18 cellular contexts compared by ENCODE assay signal in genomic region chr16:24007934-24008333, GRCh38.
"Had no signal": no experiment of that assay in that cellular context is flagged by ENCODE, and none has a peak within 500 bp of the region (broad histone marks: within the 10 kb centered on the region; RNA-seq: fewer than 3 reads in every experiment).

No MANE protein-coding gene starts in this region.

- H3K36me3 ChIP-seq: heart left ventricle, sigmoid colon had no signal

- H3K36me3 Mint-ChIP-seq: WTC11 had no signal

- H3K9me3 Mint-ChIP-seq: activated naive CD4-positive, alpha-beta T cell treated with anti-CD3 and anti-CD28 coated beads, Interleukin-2, amount 10 ng/mL, durations not matched to agents 7 days and 5 days; WTC11 had no signal

- H3K27ac ChIP-seq: heart left ventricle, sigmoid colon had no signal

- H3K27ac Mint-ChIP-seq: activated naive CD4-positive, alpha-beta T cell treated with anti-CD3 and anti-CD28 coated beads, Interleukin-2, amount 10 ng/mL, durations not matched to agents 7 days and 5 days; WTC11 had no signal

- H3K9me3 ChIP-seq: heart left ventricle, sigmoid colon had no signal

- H3K4me3 ChIP-seq: heart left ventricle, sigmoid colon, smooth muscle cell had no signal

- H3K27me3 ChIP-seq: sigmoid colon had no signal

- ATAC-seq: activated CD4-positive, alpha-beta T cell treated with anti-CD3 and anti-CD28 coated beads for 36 hours; heart left ventricle; left ventricle myocardium superior; WTC11 had no signal

- DNase-seq: activated CD4-positive, alpha-beta T cell treated with anti-CD3 and anti-CD28 coated beads for 36 hours; activated CD4-positive, alpha-beta T cell treated with anti-CD3 and anti-CD28 coated beads, Interleukin-2, amount 50 U/mL, for 4 hours; activated effector memory CD4-positive, alpha-beta T cell treated with anti-CD3 and anti-CD28 coated beads, Interleukin-2, amount 50 U/mL, for 16 hours; activated naive CD4-positive, alpha-beta T cell treated with anti-CD3 and anti-CD28 coated beads, Interleukin-2, amount 10 ng/mL, durations not matched to agents 7 days and 5 days; activated T-cell treated with anti-CD3 and anti-CD28 coated beads, Interleukin-2, amount 50 U/mL, for 48 hours; amygdala; cortex of kidney; heart left ventricle; left ventricle myocardium superior; mammary epithelial cell; occipital lobe; sigmoid colon; stimulated activated CD4-positive, alpha-beta T cell treated with anti-CD3 and anti-CD28 coated beads, Interleukin-15, amount 100 ng/mL, for 24 hours; stimulated activated naive CD4-positive, alpha-beta T cell treated with Interleukin-2 at 50 U/mL for 16 hours; T-helper 1 cell; T1000 had no signal

- H3K4me3 Mint-ChIP-seq: activated CD4-positive, alpha-beta T cell treated with anti-CD3 and anti-CD28 coated beads for 36 hours; activated naive CD4-positive, alpha-beta T cell treated with anti-CD3 and anti-CD28 coated beads, Interleukin-2, amount 10 ng/mL, durations not matched to agents 7 days and 5 days; WTC11 had no signal

- H3K4me2 ChIP-seq: smooth muscle cell had no signal

- H3K27me3 Mint-ChIP-seq: activated CD4-positive, alpha-beta T cell treated with anti-CD3 and anti-CD28 coated beads for 36 hours; activated naive CD4-positive, alpha-beta T cell treated with anti-CD3 and anti-CD28 coated beads, Interleukin-2, amount 10 ng/mL, durations not matched to agents 7 days and 5 days had no signal

- H3K4me1 Mint-ChIP-seq: WTC11 had no signal
